Comparison of ENCODE assay signal across 10 cellular contexts in the genomic region with DNA sequence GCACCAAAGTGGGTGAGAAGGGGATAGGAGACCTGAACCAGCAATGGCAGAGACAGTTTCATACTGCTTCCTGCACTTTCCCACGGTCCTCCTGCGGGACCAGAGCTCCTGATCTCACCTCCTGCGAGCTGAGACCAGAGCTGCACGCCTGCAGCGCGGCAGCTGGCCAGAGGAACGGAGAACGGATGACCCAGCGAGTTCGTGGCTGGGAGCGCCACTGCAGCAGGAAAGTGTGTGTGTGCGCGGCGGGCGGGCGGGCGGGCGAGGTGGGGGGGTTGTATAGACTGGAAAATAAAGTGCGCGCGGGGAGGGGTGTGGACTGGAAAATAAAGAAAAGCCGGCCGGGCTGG. TPM values are rescaled to one million over a fixed set of nuclear protein-coding genes. Genes with fewer than 3 reads are reported as not detected.
A peak's percentile ranks its signal among the peaks of the same experiment; 100 is the strongest.
DNase-seq lines count a peak whose midpoint lies in the region; ATAC-seq and TF ChIP-seq lines count a peak whose summit lies in the region.
"Had no signal": no experiment of that assay in that cellular context is flagged by ENCODE, and none has a peak within 500 bp of the region (broad histone marks: within the 10 kb centered on the region; RNA-seq: fewer than 3 reads in every experiment).

No MANE protein-coding gene starts in this region.

- H3K36me3 ChIP-seq in iPS-18a (ENCODE audit: control insufficient read depth, low read depth, low read length) (no peaks in the 10 kb centered on the region), spleen (no peaks in the 10 kb centered on the region)

- H3K27ac ChIP-seq in iPS-18a (ENCODE audit: low read length) (no peak overlapping the region), spleen (no peak overlapping the region)
- H3K27ac ChIP-seq: 22Rv1, KMS-11 had no signal

- H3K27me3 ChIP-seq in iPS-18a (ENCODE audit: control insufficient read depth, insufficient read depth, low read length) (peaks cover 34% of the 10 kb centered on the region), spleen (replicated peaks in 1 of 7) (peaks cover 0 to 25% (median 6%) of the 10 kb centered on the region in 7 donors)

- H3K4me3 ChIP-seq in iPS-18a (ENCODE audit: low read length) (peak overlapping the region; percentile 52), spleen (peak overlapping the region in 5 of 8 donors; percentile 27 to 60 (median 36))

- ATAC-seq in HG02571 (IDR thresholded peaks at IDR 0.05; ENCODE audit: unreplicated experiment), result no peak
- ATAC-seq in GM19452 (IDR thresholded peaks at IDR 0.05; ENCODE audit: unreplicated experiment), result no peak

- H3K9me3 ChIP-seq in iPS-18a (ENCODE audit: control insufficient read depth, low read depth, low read length) (no peaks in the 10 kb centered on the region), spleen (no peaks in the 10 kb centered on the region)

- peak; percentile 23 for DNase-seq in DMS 273 (lab: John Stamatoyannopoulos, UW; ENCODE audit: unreplicated experiment)
- no peak for DNase-seq in DMS 273 treated with DMSO at 0.1 percent for 48 hours (lab: John Stamatoyannopoulos, UW)
- peak; percentile 2 for DNase-seq in amniotic epithelial cell (ENCODE audit: low read depth)
- peak; percentile 54 for DNase-seq in spleen
- DNase-seq in Kasumi-1 (lab: John Stamatoyannopoulos, UW), result no peak

- H3K9ac ChIP-seq in iPS-18a (ENCODE audit: low read length), result no peak overlapping the region
- H3K9ac ChIP-seq: KMS-11 had no signal

- WGBS in spleen, 5 donors, result 1 to 43% (median 3%) methylated on average over 13 to 23 of the region's 23 CpGs

- H3K4me1 ChIP-seq in iPS-18a (ENCODE audit: control insufficient read depth, low read depth, low read length) (no peaks in the 10 kb centered on the region), spleen (peaks cover 0 to 11% (median 7%) of the 10 kb centered on the region in 6 donors)

- no peak for TF ChIP-seq CTCF in spleen (IDR thresholded peaks at IDR 0.05 in 8 of 11, conservative IDR thresholded peaks at IDR 0.05 in 3 of 11)

- intact Hi-C loops in spleen (cut with DNase I; ENCODE audit: low total_unique reads), result no loop called here

- no peak for TF ChIP-seq POLR2A in spleen (IDR thresholded peaks at IDR 0.05)

RNA-seq across cellular contexts. Expression of a gene that starts 16.5 kb away (rescaled TPM):
- total RNA-seq in spleen, result 1 to 10 TPM in 4 of 7 donors, under 1 TPM in 3; 0.51 to 3.7 (median 1.1) TPM
- polyA plus RNA-seq in spleen, result 1 to 10 TPM in 1 of 3 donors, under 1 TPM in 2; 0.79 to 2.6 (median 1.00) TPM

Comparison
In these comparisons a context has a peak if more than half of its experiments do, and no peak if none do; other contexts are left out.
1. DNase-seq: peak in DMS 273 (single experiment), amniotic epithelial cell (single experiment) and spleen (single experiment); none in DMS 273 treated with DMSO at 0.1 percent for 48 hours (single experiment) and Kasumi-1 (0 of 2).